ENCODE assay signal across 21 cellular contexts in genomic region chr9:137107982-137108381, GRCh38. TPM values are rescaled to one million over a fixed set of nuclear protein-coding genes. Genes with fewer than 3 reads are reported as not detected.
DNase-seq lines count a peak whose midpoint lies in the region; ATAC-seq, FAIRE-seq and TF ChIP-seq lines count a peak whose summit lies in the region.
"Had no signal": no experiment of that assay in that cellular context is flagged by ENCODE, and none has a peak within 500 bp of the region (broad histone marks: within the 10 kb centered on the region; RNA-seq: fewer than 3 reads in every experiment).

No MANE protein-coding gene starts in this region.

- no peaks in the 10 kb centered on the region for H3K9me1 ChIP-seq in K562 (ENCODE audit: control insufficient read depth, insufficient read depth, low read length)

- no peak for TF ChIP-seq POLR2A in K562 (conservative IDR thresholded peaks at IDR 0.05)

- no TSS peak for BruUV-seq in K562 (replicated peaks; lab: Mats Ljungman, UMichigan)
- BruUV-seq in PC-9 (replicated peaks; lab: Mats Ljungman, UMichigan) = no TSS peak

- H3K4me1 ChIP-seq in right cardiac atrium (ENCODE audit: control insufficient read depth, insufficient read depth, low read length) (no peaks in the 10 kb centered on the region), K562 (replicated peaks in 1 of 2; ENCODE audit: control insufficient read depth in 2 of 2, insufficient read depth in 2 of 2, low read length in 2 of 2) (peaks cover 0 to 60% of the 10 kb centered on the region in 2 experiments; a peak in 2 of 5 replicates), PC-9 (replicated peaks; ENCODE audit: insufficient read depth) (no peaks in the 10 kb centered on the region)
- H3K4me1 ChIP-seq: BE2C, Caco-2, HAP-1 had no signal

- DNase-seq in right cardiac atrium = peak in 2 of 3 donors; percentile 32 to 53
- no peak for DNase-seq in Right ventricle myocardium superior
- peak; percentile 25 for DNase-seq in D341Med (ENCODE audit: low spot score)
- DNase-seq in GM20000 (ENCODE audit: low spot score) = peak; percentile 28
- no peak for DNase-seq in K562 (ENCODE audit: extremely low read depth in 1 of 4, low spot score in 3 of 4)
- DNase-seq in PC-9 = no peak
- no peak for DNase-seq in UCSD-AML1 (lab: John Stamatoyannopoulos, UW; ENCODE audit: unreplicated experiment)
- no peak for DNase-seq in hepatic stellate cell (ENCODE audit: low spot score)
- DNase-seq: ACHN; BE2C; C1 segment of cervical spinal cord; Caco-2; CD4-positive, alpha-beta T cell; DMS153; DMS79; GDM1 had no signal

- no peak for TF ChIP-seq RAD21 in K562 (CRISPR knock-in tag; conservative IDR thresholded peaks at IDR 0.05 in 1 of 2, IDR thresholded peaks at IDR 0.05 in 1 of 2)

- no peak for FAIRE-seq in K562 (lab: Jason Lieb, UNC)
- FAIRE-seq: A204.1, H1 had no signal

- H3K27me3 ChIP-seq in right cardiac atrium (ENCODE audit: control insufficient read depth, insufficient read depth) = no peaks in the 10 kb centered on the region
- no peaks in the 10 kb centered on the region for H3K27me3 ChIP-seq in K562 (ENCODE audit: control insufficient read depth in 2 of 2, insufficient read depth in 2 of 2, low read length in 2 of 2)
- H3K27me3 ChIP-seq in PC-9 (ENCODE audit: insufficient read depth, low read depth) = no peaks in the 10 kb centered on the region
- H3K27me3 ChIP-seq: BE2C had no signal

- POLR2A ChIA-PET in K562 (lab: Yijun Ruan, JAX) = interaction anchor here (0.7 to 1.2 kb wide), 3 partner anchors 8 to 25 kb away, joined by 3 to 4 read pairs (median 3); no protein-coding TSS in a partner anchor
- POLR2A ChIA-PET in PC-9 (lab: Charles Lee; ENCODE audit: unreplicated experiment) = interaction anchor here (0.6 to 0.7 kb wide), 2 partner anchors 20 to 21 kb away, joined by 4 to 6 read pairs; partner anchors contain the start of gene MAN1B1

- no peak for TF ChIP-seq EP300 in K562 (IDR thresholded peaks at IDR 0.05; ENCODE audit: low read length)

- WGBS in right cardiac atrium = 95% methylated on average over 17 of the region's 17 CpGs
- 98% methylated on average over 14 of the region's 17 CpGs for WGBS in K562 (ENCODE audit: insufficient coverage, low coverage, missing lambda C conversion rate)

- H4K20me1 ChIP-seq in K562 (replicated peaks; ENCODE audit: control insufficient read depth, insufficient read depth, low read length) = no peaks in the 10 kb centered on the region
- H4K20me1 ChIP-seq in PC-9 (ENCODE audit: insufficient read depth) = no peaks in the 10 kb centered on the region

- H3K4me2 ChIP-seq in K562 (ENCODE audit: insufficient read depth, low read length) = no peak overlapping the region
- no peak overlapping the region for H3K4me2 ChIP-seq in PC-9

- no peaks in the 10 kb centered on the region for H3K9me2 ChIP-seq in PC-9 (ENCODE audit: insufficient read depth)

- TF ChIP-seq CTCF in GM20000 (IDR thresholded peaks at IDR 0.05; ENCODE audit: extremely low read depth, missing control alignments) = no peak
- no peak for TF ChIP-seq CTCF in K562 (IDR thresholded peaks at IDR 0.05 in 2 of 3, conservative IDR thresholded peaks at IDR 0.05 in 1 of 3; ENCODE audit: insufficient read depth in 2 of 3, low read depth in 1 of 3, low read length in 3 of 3)
- TF ChIP-seq CTCF in PC-9 (conservative IDR thresholded peaks at IDR 0.05) = no peak

- H3K79me2 ChIP-seq in K562 (ENCODE audit: control insufficient read depth, insufficient read depth, low read length) = peaks cover 6% of the 10 kb centered on the region
- H3K79me2 ChIP-seq in PC-9 (ENCODE audit: low read depth) = no peaks in the 10 kb centered on the region

- H3K9me3 ChIP-seq in right cardiac atrium (ENCODE audit: control insufficient read depth, low read length) = no peaks in the 10 kb centered on the region
- H3K9me3 ChIP-seq in K562 (replicated peaks; ENCODE audit: control insufficient read depth, insufficient read depth, low read depth, low read length) = peaks cover 8% of the 10 kb centered on the region
- no peaks in the 10 kb centered on the region for H3K9me3 ChIP-seq in PC-9 (ENCODE audit: insufficient read depth, low read depth)
- H3K9me3 ChIP-seq: BE2C, Caco-2, HAP-1 had no signal

- H3K4me3 ChIP-seq in right cardiac atrium (ENCODE audit: low read length) (no peak overlapping the region), K562 (no peak overlapping the region), PC-9 (no peak overlapping the region)
- H3K4me3 ChIP-seq: HAP-1 had no signal

- H3K27ac ChIP-seq in right cardiac atrium (ENCODE audit: low read length) = no peak overlapping the region
- H3K27ac ChIP-seq in K562 (ENCODE audit: extremely low read depth, low read depth, low read length) = no peak overlapping the region
- H3K27ac ChIP-seq in PC-9 = no peak overlapping the region
- H3K27ac ChIP-seq: HL-60 had no signal

- H3K36me3 ChIP-seq in K562 (ENCODE audit: control insufficient read depth, insufficient read depth, low read length) (peaks cover 97% of the 10 kb centered on the region), PC-9 (ENCODE audit: low read depth) (0 out of 2 replicates have a peak, but pooled peaks cover 6% of the 10 kb centered on the region)

- intact Hi-C loops in right cardiac atrium (cut with DNase I) (no loop called here), Right ventricle myocardium superior (cut with DNase I) (no loop called here), K562 (cut with micrococcal nuclease) (no loop called here), PC-9 (cut with micrococcal nuclease; ENCODE audit: unreplicated experiment) (no loop called here)

- H2AFZ ChIP-seq in K562 (ENCODE audit: low read depth, low read length) (no peak overlapping the region), PC-9 (no peak overlapping the region)

- CTCF ChIA-PET in K562 (lab: Yijun Ruan, JAX; ENCODE audit: low intra/inter-chr PET ratio) = no interaction called here
- CTCF ChIA-PET in PC-9 (lab: Charles Lee) = no interaction called here

- H3K9ac ChIP-seq in K562 (ENCODE audit: insufficient read depth in 1 of 2, low read depth in 2 of 2, low read length in 2 of 2) = no peak overlapping the region

- H3F3A ChIP-seq in PC-9 (ENCODE audit: insufficient read depth, low read depth) = no peaks in the 10 kb centered on the region

- ATAC-seq in right cardiac atrium (no peak), Right ventricle myocardium superior (ENCODE audit: poor library complexity) (no peak), K562 (no peak)

- in situ Hi-C loops in K562 (cut with MboI) = no loop called here

RNA-seq across cellular contexts. Expression of gene DPP7, which starts 6.6 kb away (rescaled TPM):
- total RNA-seq in right cardiac atrium = 100 to 1,000 TPM; 211 to 288 (median 239) TPM
- polyA plus RNA-seq in right cardiac atrium = 252 TPM
- 153 TPM for total RNA-seq in Right ventricle myocardium superior
- 175 and 615 TPM in 2 replicates for total RNA-seq in K562 (2011; cell fraction: chromatin; rRNA removed; ENCODE audit: low replicate concordance)
- 837 and 852 TPM in 2 replicates for total RNA-seq in K562 (2011; cell fraction: nucleolus; rRNA removed)
- total RNA-seq in K562 (2011; cell fraction: nucleoplasm; rRNA removed) = 311 and 347 TPM in 2 replicates
- total RNA-seq in K562 (2014; rRNA removed) = 231 and 272 TPM in 2 replicates
- total RNA-seq in K562 (2014; rRNA removed; fragmentation: Illumina TruSeq; extraction: Trizol) = 11.3 and 24.9 TPM in 2 replicates
- total RNA-seq in K562 (2015; rRNA removed; fragmentation: Illumina TruSeq; extraction: Trizol) = 140 and 141 TPM in 2 replicates
- total RNA-seq in K562 (2021) = 311 and 322 TPM in 2 replicates
- 132 and 158 TPM in 2 replicates for polyA plus RNA-seq in K562 (2011; rRNA removed)
- 141 and 377 TPM in 2 replicates for polyA plus RNA-seq in K562 (2011; cell fraction: cytosol; rRNA removed)
- polyA plus RNA-seq in K562 (2011; cell fraction: nucleus; rRNA removed) = 1,627 and 2,902 TPM in 2 replicates
- 245 and 282 TPM in 2 replicates for polyA plus RNA-seq in K562 (2012)
- 48.4 and 105 TPM in 2 replicates for polyA plus RNA-seq in K562 (2014; fragmentation: Illumina TruSeq; extraction: Trizol)
- 1 to 10 TPM in 1 of 2 experiments, under 1 TPM in 1; 0.99 to 4.1 TPM for polyA plus RNA-seq in K562 (2014; fragmentation: Nextera tagmentation; extraction: Ambion mirVana)
- 352 and 365 TPM in 2 replicates for polyA plus RNA-seq in K562 (2014; rRNA removed)
- 9.4 and 25.8 TPM in 2 replicates for polyA minus RNA-seq in K562 (2011; rRNA and poly(A)+ RNA removed)
- 61.7 and 63.0 TPM in 2 replicates for polyA minus RNA-seq in K562 (2011; cell fraction: cytosol; rRNA and poly(A)+ RNA removed)
- 112 and 134 TPM in 2 replicates for polyA minus RNA-seq in K562 (2011; cell fraction: nucleus; rRNA and poly(A)+ RNA removed)
- 104 and 126 TPM in 2 replicates for total RNA-seq in PC-9 (2021)

RNA-seq across cellular contexts. Expression of gene MAN1B1, which starts 21.2 kb away (rescaled TPM):
- total RNA-seq in right cardiac atrium = 10 to 100 TPM; 23.9 to 31.3 (median 28.1) TPM
- polyA plus RNA-seq in right cardiac atrium = 24.8 TPM
- 20.3 TPM for total RNA-seq in Right ventricle myocardium superior
- total RNA-seq in K562 (2011; cell fraction: chromatin; rRNA removed; ENCODE audit: low replicate concordance) = 158 and 355 TPM in 2 replicates
- total RNA-seq in K562 (2011; cell fraction: nucleolus; rRNA removed) = 181 and 194 TPM in 2 replicates
- 119 and 136 TPM in 2 replicates for total RNA-seq in K562 (2011; cell fraction: nucleoplasm; rRNA removed)
- total RNA-seq in K562 (2014; rRNA removed) = 30.1 and 35.1 TPM in 2 replicates
- 14.4 and 14.8 TPM in 2 replicates for total RNA-seq in K562 (2014; rRNA removed; fragmentation: Illumina TruSeq; extraction: Trizol)
- total RNA-seq in K562 (2015; rRNA removed; fragmentation: Illumina TruSeq; extraction: Trizol) = 21.0 and 21.6 TPM in 2 replicates
- total RNA-seq in K562 (2021) = 33.9 and 36.6 TPM in 2 replicates
- 27.3 and 40.1 TPM in 2 replicates for polyA plus RNA-seq in K562 (2011; rRNA removed)
- 33.0 and 35.1 TPM in 2 replicates for polyA plus RNA-seq in K562 (2011; cell fraction: cytosol; rRNA removed)
- 128 and 134 TPM in 2 replicates for polyA plus RNA-seq in K562 (2011; cell fraction: nucleus; rRNA removed)
- polyA plus RNA-seq in K562 (2012) = 25.3 and 58.7 TPM in 2 replicates
- 23.8 and 31.3 TPM in 2 replicates for polyA plus RNA-seq in K562 (2014; fragmentation: Illumina TruSeq; extraction: Trizol)
- polyA plus RNA-seq in K562 (2014; fragmentation: Nextera tagmentation; extraction: Ambion mirVana) = under 1 TPM; 0.55 to 0.89 TPM
- 29.6 and 33.6 TPM in 2 replicates for polyA plus RNA-seq in K562 (2014; rRNA removed)
- 32.0 and 36.7 TPM in 2 replicates for polyA minus RNA-seq in K562 (2011; rRNA and poly(A)+ RNA removed)
- 17.1 and 24.8 TPM in 2 replicates for polyA minus RNA-seq in K562 (2011; cell fraction: cytosol; rRNA and poly(A)+ RNA removed)
- polyA minus RNA-seq in K562 (2011; cell fraction: nucleus; rRNA and poly(A)+ RNA removed) = 38.5 and 64.6 TPM in 2 replicates
- 79.3 and 107 TPM in 2 replicates for total RNA-seq in PC-9 (2021)

RNA-seq across cellular contexts. Expression of gene UAP1L1, which starts 30.7 kb away (rescaled TPM):
- total RNA-seq in right cardiac atrium (10 to 100 TPM in 3 of 4 donors, 1 to 10 TPM in 1; 9.8 to 14.0 (median 12.4) TPM), Right ventricle myocardium superior (11.3 TPM), K562 (2014; rRNA removed) (3.7 and 5.1 TPM in 2 replicates), K562 (2014; rRNA removed; fragmentation: Illumina TruSeq; extraction: Trizol) (1.5 and 1.6 TPM in 2 replicates), K562 (2015; rRNA removed; fragmentation: Illumina TruSeq; extraction: Trizol) (5.1 and 5.2 TPM in 2 replicates), K562 (2021) (8.6 and 8.8 TPM in 2 replicates), PC-9 (2021) (9.9 and 14.7 TPM in 2 replicates)
- polyA plus RNA-seq in right cardiac atrium (10.1 TPM), K562 (2011; rRNA removed) (1.5 and 3.0 TPM in 2 replicates), K562 (2014; fragmentation: Illumina TruSeq; extraction: Trizol) (5.2 and 5.3 TPM in 2 replicates), K562 (2014; fragmentation: Nextera tagmentation; extraction: Ambion mirVana) (under 1 TPM; 0.20 to 0.29 TPM), K562 (2014; rRNA removed) (5.0 and 7.1 TPM in 2 replicates)
- total RNA-seq in K562 (2011; cell fraction: chromatin; rRNA removed; ENCODE audit: low replicate concordance) = 10.1 and 23.7 TPM in 2 replicates
- 16.3 and 18.0 TPM in 2 replicates for total RNA-seq in K562 (2011; cell fraction: nucleolus; rRNA removed)
- 9.3 and 10.3 TPM in 2 replicates for total RNA-seq in K562 (2011; cell fraction: nucleoplasm; rRNA removed)
- polyA plus RNA-seq in K562 (2011; cell fraction: cytosol; rRNA removed) = 2.4 and 2.6 TPM in 2 replicates
- polyA plus RNA-seq in K562 (2011; cell fraction: nucleus; rRNA removed) = 17.8 and 18.3 TPM in 2 replicates
- 6.6 and 13.1 TPM in 2 replicates for polyA plus RNA-seq in K562 (2012)
- 0.69 and 0.74 TPM in 2 replicates for polyA minus RNA-seq in K562 (2011; rRNA and poly(A)+ RNA removed)
- 1.4 and 1.5 TPM in 2 replicates for polyA minus RNA-seq in K562 (2011; cell fraction: cytosol; rRNA and poly(A)+ RNA removed)
- polyA minus RNA-seq in K562 (2011; cell fraction: nucleus; rRNA and poly(A)+ RNA removed) = 3.0 and 4.1 TPM in 2 replicates

RNA-seq across cellular contexts. Expression of gene GRIN1, which starts 31.0 kb away (rescaled TPM):
- total RNA-seq in right cardiac atrium = under 1 TPM in 1 of 4 donors, not detected in 3; 0.08 TPM
- polyA plus RNA-seq in right cardiac atrium = 0.09 TPM
- total RNA-seq in Right ventricle myocardium superior = not detected
- 0.25 and 3.0 TPM in 2 replicates for total RNA-seq in K562 (2011; cell fraction: chromatin; rRNA removed; ENCODE audit: low replicate concordance)
- total RNA-seq in K562 (2011; cell fraction: nucleolus; rRNA removed) = 0.67 and 3.3 TPM in 2 replicates
- 0.53 and 1.2 TPM in 2 replicates for total RNA-seq in K562 (2011; cell fraction: nucleoplasm; rRNA removed)
- total RNA-seq in K562 (2014; rRNA removed) = not detected in 2 replicates
- total RNA-seq in K562 (2014; rRNA removed; fragmentation: Illumina TruSeq; extraction: Trizol) = not detected in 2 replicates
- total RNA-seq in K562 (2015; rRNA removed; fragmentation: Illumina TruSeq; extraction: Trizol) = not detected in 2 replicates
- total RNA-seq in K562 (2021) = 0.35 and 0.36 TPM in 2 replicates
- polyA plus RNA-seq in K562 (2011; rRNA removed) = 0.03 and 0.04 TPM in 2 replicates
- 0.04 and 0.07 TPM in 2 replicates for polyA plus RNA-seq in K562 (2011; cell fraction: cytosol; rRNA removed)
- polyA plus RNA-seq in K562 (2011; cell fraction: nucleus; rRNA removed) = 0.34 and 0.67 TPM in 2 replicates
- 0.35 and 0.38 TPM in 2 replicates for polyA plus RNA-seq in K562 (2012)
- polyA plus RNA-seq in K562 (2014; fragmentation: Illumina TruSeq; extraction: Trizol) = 0.08 TPM in 1 of 2 replicates, not detected in the other
- polyA plus RNA-seq in K562 (2014; fragmentation: Nextera tagmentation; extraction: Ambion mirVana) = not detected
- 0.08 and 0.16 TPM in 2 replicates for polyA plus RNA-seq in K562 (2014; rRNA removed)
- polyA minus RNA-seq in K562 (2011; rRNA and poly(A)+ RNA removed) = not detected in 2 replicates
- not detected in 2 replicates for polyA minus RNA-seq in K562 (2011; cell fraction: cytosol; rRNA and poly(A)+ RNA removed)
- 0.13 and 0.56 TPM in 2 replicates for polyA minus RNA-seq in K562 (2011; cell fraction: nucleus; rRNA and poly(A)+ RNA removed)
- total RNA-seq in PC-9 (2021) = 0.10 TPM in 1 of 2 replicates, not detected in the other
- total RNA-seq: CD4-positive, alpha-beta T cell; HT1080 had no signal

RNA-seq across cellular contexts. Expression of gene SAPCD2, which starts 37.6 kb away (rescaled TPM):
- total RNA-seq in right cardiac atrium (under 1 TPM; 0.08 to 0.63 (median 0.28) TPM), Right ventricle myocardium superior (0.22 TPM), K562 (2014; rRNA removed) (91.8 and 115 TPM in 2 replicates), K562 (2014; rRNA removed; fragmentation: Illumina TruSeq; extraction: Trizol) (13.1 and 15.8 TPM in 2 replicates), K562 (2015; rRNA removed; fragmentation: Illumina TruSeq; extraction: Trizol) (40.8 and 42.4 TPM in 2 replicates), K562 (2021) (72.1 and 78.8 TPM in 2 replicates), PC-9 (2021) (46.9 and 50.3 TPM in 2 replicates)
- polyA plus RNA-seq in right cardiac atrium (0.18 TPM), K562 (2011; rRNA removed) (18.8 and 24.2 TPM in 2 replicates), K562 (2014; fragmentation: Illumina TruSeq; extraction: Trizol) (18.3 and 41.2 TPM in 2 replicates), K562 (2014; fragmentation: Nextera tagmentation; extraction: Ambion mirVana) (1 to 10 TPM; 3.4 to 3.7 TPM), K562 (2014; rRNA removed) (56.5 and 67.8 TPM in 2 replicates)
- total RNA-seq in K562 (2011; cell fraction: chromatin; rRNA removed; ENCODE audit: low replicate concordance) = 12.7 and 42.0 TPM in 2 replicates
- total RNA-seq in K562 (2011; cell fraction: nucleolus; rRNA removed) = 49.3 and 51.2 TPM in 2 replicates
- 20.6 and 22.4 TPM in 2 replicates for total RNA-seq in K562 (2011; cell fraction: nucleoplasm; rRNA removed)
- 28.2 and 80.8 TPM in 2 replicates for polyA plus RNA-seq in K562 (2011; cell fraction: cytosol; rRNA removed)
- polyA plus RNA-seq in K562 (2011; cell fraction: nucleus; rRNA removed) = 42.6 and 60.8 TPM in 2 replicates
- polyA plus RNA-seq in K562 (2012) = 27.0 and 33.0 TPM in 2 replicates
- polyA minus RNA-seq in K562 (2011; rRNA and poly(A)+ RNA removed) = 6.7 and 11.1 TPM in 2 replicates
- 29.9 and 32.2 TPM in 2 replicates for polyA minus RNA-seq in K562 (2011; cell fraction: cytosol; rRNA and poly(A)+ RNA removed)
- polyA minus RNA-seq in K562 (2011; cell fraction: nucleus; rRNA and poly(A)+ RNA removed) = 16.6 and 17.5 TPM in 2 replicates

Comparison
In these comparisons a context has a peak if more than half of its experiments do, and no peak if none do; other contexts are left out.
1. DNase-seq: peak in right cardiac atrium (2 of 3), D341Med (single experiment) and GM20000 (single experiment); none in Right ventricle myocardium superior (single experiment), K562 (0 of 4), PC-9 (0 of 2), UCSD-AML1 (single experiment) and hepatic stellate cell (single experiment).